ENCODE assay signal across 19 cellular contexts in the genomic region with DNA sequence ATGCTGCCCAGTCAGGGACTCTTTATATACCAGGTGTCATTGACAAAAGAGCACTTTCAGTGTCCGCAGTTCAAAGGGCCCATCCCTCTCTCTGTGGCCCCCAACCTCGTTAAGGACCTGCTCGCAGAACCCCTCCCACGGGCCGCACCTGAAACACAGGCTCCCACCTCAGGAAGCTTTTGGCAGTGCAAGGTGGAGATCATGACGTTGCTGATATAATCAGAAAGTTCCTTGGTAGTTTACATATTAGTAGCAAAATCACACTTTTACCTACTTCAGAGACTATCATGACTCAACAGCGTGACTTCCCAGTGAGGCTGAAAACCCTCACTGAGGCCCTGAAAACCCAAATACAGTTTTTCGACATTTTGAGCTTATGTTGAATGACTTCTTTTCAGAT. TPM values are rescaled to one million over a fixed set of nuclear protein-coding genes. Genes with fewer than 3 reads are reported as not detected.
"Had no signal": no experiment of that assay in that cellular context is flagged by ENCODE, and none has a peak within 500 bp of the region (broad histone marks: within the 10 kb centered on the region; RNA-seq: fewer than 3 reads in every experiment).

No MANE protein-coding gene starts in this region.

- H3K27ac ChIP-seq: body of pancreas, colonic mucosa, esophagus muscularis mucosa, left lung, pancreas, suprapubic skin, WERI-Rb-1 had no signal

- H3K36me3 Mint-ChIP-seq: activated naive CD8-positive, alpha-beta T cell; naive B cell had no signal

- H3K4me1 ChIP-seq: body of pancreas, colonic mucosa, esophagus muscularis mucosa, left lung, pancreas, suprapubic skin had no signal

- H3K27me3 ChIP-seq: body of pancreas, colonic mucosa, esophagus muscularis mucosa, left lung, pancreas had no signal

- H3K4me1 Mint-ChIP-seq: activated CD4-positive, alpha-beta T cell treated with anti-CD3 and anti-CD28 coated beads, Interleukin-2, amount 10 ng/mL, durations not matched to agents 24 days and 14 days had no signal

- H3K27ac Mint-ChIP-seq: activated CD4-positive, alpha-beta T cell treated with anti-CD3 and anti-CD28 coated beads, Interleukin-2, amount 10 ng/mL, durations not matched to agents 24 days and 14 days; activated naive CD8-positive, alpha-beta T cell; activated T-helper 2 cell treated with anti-CD3 and anti-CD28 coated beads, Interferon-gamma antibody, Interleukin-2, Interleukin-4, amounts not matched to agents 10 μg/mL and 5 μg/mL and 100 μg/mL, durations not matched to agents 14 hours and 24 hours and 36 hours; naive B cell; stimulated activated naive CD8-positive, alpha-beta T cell treated with anti-CD3 and anti-CD28 coated beads, Interleukin-15, Interleukin-2, amounts not matched to agents 100 ng/mL and 50 ng/mL, for 24 hours; T-helper 1 cell treated with Interleukin-12 subunit alpha and Interleukin-12 subunit beta and Interleukin-4 antibody, amounts not matched to agents 30 μg/mL and 1 μg/mL, for 36 hours had no signal

- DNase-seq: activated CD4-positive, alpha-beta T cell treated with anti-CD3 and anti-CD28 coated beads, Interleukin-2, amount 10 ng/mL, durations not matched to agents 24 days and 14 days; amniotic stem cell; body of pancreas; caudate nucleus; colonic mucosa; mammary epithelial cell; naive B cell; pancreas; stimulated activated CD4-positive, alpha-beta T cell treated with anti-CD3 and anti-CD28 coated beads, Interleukin-2, amount 100 ng/mL, for 48 hours; trophoblast cell; WERI-Rb-1 had no signal

- H3K36me3 ChIP-seq: colonic mucosa, esophagus muscularis mucosa, left lung, pancreas, suprapubic skin, WERI-Rb-1 had no signal

- H3K4me3 Mint-ChIP-seq: activated CD4-positive, alpha-beta T cell treated with anti-CD3 and anti-CD28 coated beads, Interleukin-2, amount 10 ng/mL, durations not matched to agents 24 days and 14 days; activated naive CD8-positive, alpha-beta T cell; naive B cell; stimulated activated naive CD8-positive, alpha-beta T cell treated with anti-CD3 and anti-CD28 coated beads, Interleukin-15, Interleukin-2, amounts not matched to agents 100 ng/mL and 50 ng/mL, for 24 hours; T-helper 1 cell treated with Interleukin-12 subunit alpha and Interleukin-12 subunit beta and Interleukin-4 antibody, amounts not matched to agents 30 μg/mL and 1 μg/mL, for 36 hours had no signal

- H3K9me3 Mint-ChIP-seq: activated CD4-positive, alpha-beta T cell treated with anti-CD3 and anti-CD28 coated beads, Interleukin-2, amount 10 ng/mL, durations not matched to agents 24 days and 14 days; activated T-helper 2 cell treated with anti-CD3 and anti-CD28 coated beads, Interferon-gamma antibody, Interleukin-2, Interleukin-4, amounts not matched to agents 10 μg/mL and 5 μg/mL and 100 μg/mL, durations not matched to agents 14 hours and 24 hours and 36 hours; naive B cell; stimulated activated naive CD8-positive, alpha-beta T cell treated with anti-CD3 and anti-CD28 coated beads, Interleukin-15, Interleukin-2, amounts not matched to agents 100 ng/mL and 50 ng/mL, for 24 hours; T-helper 1 cell treated with Interleukin-12 subunit alpha and Interleukin-12 subunit beta and Interleukin-4 antibody, amounts not matched to agents 30 μg/mL and 1 μg/mL, for 36 hours had no signal

- ATAC-seq: body of pancreas, left lung, pancreas had no signal

- H3K4me3 ChIP-seq: body of pancreas, colonic mucosa, esophagus muscularis mucosa, left lung, pancreas, suprapubic skin had no signal

- H3K9me3 ChIP-seq: body of pancreas, colonic mucosa, esophagus muscularis mucosa, left lung, pancreas, suprapubic skin had no signal

RNA-seq across cellular contexts. Expression of a gene that starts 4.1 kb away (rescaled TPM):
- total RNA-seq: activated CD4-positive, alpha-beta T cell treated with anti-CD3 and anti-CD28 coated beads, Interleukin-2, amount 10 ng/mL, durations not matched to agents 24 days and 14 days; activated T-helper 2 cell treated with anti-CD3 and anti-CD28 coated beads, Interferon-gamma antibody, Interleukin-2, Interleukin-4, amounts not matched to agents 10 μg/mL and 5 μg/mL and 100 μg/mL, durations not matched to agents 14 hours and 24 hours and 36 hours; body of pancreas; colonic mucosa; esophagus muscularis mucosa; left lung; mammary epithelial cell; mononuclear cell; pancreas; suprapubic skin had no signal

RNA-seq across cellular contexts. Expression of a gene that starts 37.9 kb away (rescaled TPM):
- total RNA-seq: activated CD4-positive, alpha-beta T cell treated with anti-CD3 and anti-CD28 coated beads, Interleukin-2, amount 10 ng/mL, durations not matched to agents 24 days and 14 days; activated T-helper 2 cell treated with anti-CD3 and anti-CD28 coated beads, Interferon-gamma antibody, Interleukin-2, Interleukin-4, amounts not matched to agents 10 μg/mL and 5 μg/mL and 100 μg/mL, durations not matched to agents 14 hours and 24 hours and 36 hours; body of pancreas; esophagus muscularis mucosa; left lung; mammary epithelial cell; mononuclear cell; pancreas had no signal
